In genomic region chr4:61911313-61911756, GRCh38 we compare ENCODE assay signal across 28 cellular contexts.
DNase-seq lines count a peak whose midpoint lies in the region; ATAC-seq and TF ChIP-seq lines count a peak whose summit lies in the region.
"Had no signal": no experiment of that assay in that cellular context is flagged by ENCODE, and none has a peak within 500 bp of the region (broad histone marks: within the 10 kb centered on the region; RNA-seq: fewer than 3 reads in every experiment).

No MANE protein-coding gene starts in this region.

- no peaks in the 10 kb centered on the region for H3K27me3 Mint-ChIP-seq in H9 (ENCODE audit: low read depth)
- peaks cover 53% of the 10 kb centered on the region for H3K27me3 Mint-ChIP-seq in WTC11 (ENCODE audit: low read depth)
- no peaks in the 10 kb centered on the region for H3K27me3 Mint-ChIP-seq in neural progenitor cell (ENCODE audit: insufficient read depth, low read depth)
- H3K27me3 Mint-ChIP-seq in activated T-cell treated with anti-CD3 and anti-CD28 coated beads, Interleukin-2, amount 50 U/mL, for 24 hours, result no peaks in the 10 kb centered on the region
- H3K27me3 Mint-ChIP-seq: activated CD4-positive, alpha-beta T cell treated with anti-CD3 and anti-CD28 coated beads for 36 hours; CD4-positive, alpha-beta memory T cell; stimulated activated naive B cell treated with anti-CD40 and anti-IgM and Interleukin-4, amounts not matched to agents 10 μg/mL and 1 μg/mL and 100 μg/mL, for 72 hours had no signal

- H3K4me1 Mint-ChIP-seq in H9 (peaks cover 54 to 56% of the 10 kb centered on the region in 2 experiments), WTC11 (peaks cover 56% of the 10 kb centered on the region), neural progenitor cell (peaks cover 19% of the 10 kb centered on the region)
- H3K4me1 Mint-ChIP-seq in activated T-cell treated with anti-CD3 and anti-CD28 coated beads, Interleukin-2, amount 50 U/mL, for 24 hours (ENCODE audit: low read depth), result no peaks in the 10 kb centered on the region
- H3K4me1 Mint-ChIP-seq in stimulated activated effector memory CD8-positive, alpha-beta T cell treated with anti-CD3 and anti-CD28 coated beads, Interleukin-12 subunit alpha, Interleukin-12 subunit beta, amount 100 ng/mL, for 72 hours, result no peaks in the 10 kb centered on the region
- H3K4me1 Mint-ChIP-seq: activated CD4-positive, alpha-beta T cell treated with anti-CD3 and anti-CD28 coated beads for 36 hours; CD4-positive, alpha-beta memory T cell; stimulated activated naive B cell treated with anti-CD40 and anti-IgM and Interleukin-4, amounts not matched to agents 10 μg/mL and 1 μg/mL and 100 μg/mL, for 72 hours had no signal

- H3K9me3 Mint-ChIP-seq in H9, result no peaks in the 10 kb centered on the region
- H3K9me3 Mint-ChIP-seq in WTC11, result no peaks in the 10 kb centered on the region
- no peaks in the 10 kb centered on the region for H3K9me3 Mint-ChIP-seq in neural progenitor cell
- H3K9me3 Mint-ChIP-seq in activated T-cell treated with anti-CD3 and anti-CD28 coated beads, Interleukin-2, amount 50 U/mL, for 24 hours, result peaks cover 7% of the 10 kb centered on the region
- peaks cover 7% of the 10 kb centered on the region for H3K9me3 Mint-ChIP-seq in stimulated activated effector memory CD8-positive, alpha-beta T cell treated with anti-CD3 and anti-CD28 coated beads, Interleukin-12 subunit alpha, Interleukin-12 subunit beta, amount 100 ng/mL, for 72 hours
- H3K9me3 Mint-ChIP-seq: stimulated activated naive B cell treated with anti-CD40 and anti-IgM and Interleukin-4, amounts not matched to agents 10 μg/mL and 1 μg/mL and 100 μg/mL, for 72 hours; T-helper 2 cell treated with Interferon-gamma antibody and Interleukin-4, amounts not matched to agents 5 μg/mL and 100 μg/mL, for 36 hours had no signal

- no peak overlapping the region for H2BK20ac ChIP-seq in H9 (ENCODE audit: low read depth, low read length, poor library complexity, severe bottlenecking)

- H3K4me3 Mint-ChIP-seq in H9 (peak overlapping the region; percentile 1 to 6; a peak in 3 of 5 replicates), WTC11 (peak overlapping the region; percentile 34), neural progenitor cell (no peak overlapping the region)
- no peak overlapping the region for H3K4me3 Mint-ChIP-seq in activated T-cell treated with anti-CD3 and anti-CD28 coated beads, Interleukin-2, amount 50 U/mL, for 24 hours
- no peak overlapping the region for H3K4me3 Mint-ChIP-seq in stimulated activated effector memory CD8-positive, alpha-beta T cell treated with anti-CD3 and anti-CD28 coated beads, Interleukin-12 subunit alpha, Interleukin-12 subunit beta, amount 100 ng/mL, for 72 hours
- H3K4me3 Mint-ChIP-seq: activated CD4-positive, alpha-beta T cell treated with anti-CD3 and anti-CD28 coated beads for 36 hours; CD4-positive, alpha-beta memory T cell; stimulated activated naive B cell treated with anti-CD40 and anti-IgM and Interleukin-4, amounts not matched to agents 10 μg/mL and 1 μg/mL and 100 μg/mL, for 72 hours; T-helper 2 cell treated with Interferon-gamma antibody and Interleukin-4, amounts not matched to agents 5 μg/mL and 100 μg/mL, for 36 hours had no signal

- H3K56ac ChIP-seq in H9 (ENCODE audit: insufficient read length, low read depth, low read length), result no peak overlapping the region

- POLR2A ChIA-PET in WTC11 (lab: Charles Lee), result no interaction called here

- no peak overlapping the region for H2BK5ac ChIP-seq in H9 (ENCODE audit: insufficient read length, low read length)

- no peaks in the 10 kb centered on the region for H3K36me3 ChIP-seq in neural progenitor cell
- H3K36me3 ChIP-seq: Peyer's patch, right lobe of liver, thoracic aorta, vagina had no signal

- H3K79me2 ChIP-seq in H9 (ENCODE audit: insufficient read depth, low read length) (no peaks in the 10 kb centered on the region), neural progenitor cell (ENCODE audit: low read depth) (no peaks in the 10 kb centered on the region)

- no peak overlapping the region for H2BK15ac ChIP-seq in H9 (ENCODE audit: low read depth, low read length)

- H3K27ac ChIP-seq in H9 (ENCODE audit: insufficient read length, low read depth, low read length) (peak overlapping the region; percentile 72), neural progenitor cell (no peak overlapping the region), caudate nucleus (ENCODE audit: low read depth, low read length) (no peak overlapping the region)
- H3K27ac ChIP-seq: body of pancreas, KMS-11, Peyer's patch, right lobe of liver, thoracic aorta, vagina had no signal

- H3K9me3 ChIP-seq in H9 (ENCODE audit: control insufficient read depth, low read depth, low read length), result no peaks in the 10 kb centered on the region
- H3K9me3 ChIP-seq in neural progenitor cell (ENCODE audit: low read depth), result no peaks in the 10 kb centered on the region
- H3K9me3 ChIP-seq: body of pancreas, Peyer's patch, right lobe of liver, thoracic aorta, vagina had no signal

- no peak overlapping the region for H3K9ac ChIP-seq in H9 (ENCODE audit: extremely low read depth, insufficient read length, low read length)
- no peak overlapping the region for H3K9ac ChIP-seq in neural progenitor cell
- H3K9ac ChIP-seq: KMS-11 had no signal

- no peak overlapping the region for H3K18ac ChIP-seq in H9 (ENCODE audit: insufficient read length, low read depth, low read length)

- H2AFZ ChIP-seq in H9 (ENCODE audit: low read length) (no peak overlapping the region), neural progenitor cell (replicated peaks) (no peak overlapping the region)

- H3K27ac Mint-ChIP-seq in H9 (peak overlapping the region; percentile 71 to 99 (median 93); a peak in 6 of 7 replicates), WTC11 (peak overlapping the region; percentile 82), neural progenitor cell (no peak overlapping the region)
- no peak overlapping the region for H3K27ac Mint-ChIP-seq in activated T-cell treated with anti-CD3 and anti-CD28 coated beads, Interleukin-2, amount 50 U/mL, for 24 hours
- no peak overlapping the region for H3K27ac Mint-ChIP-seq in stimulated activated effector memory CD8-positive, alpha-beta T cell treated with anti-CD3 and anti-CD28 coated beads, Interleukin-12 subunit alpha, Interleukin-12 subunit beta, amount 100 ng/mL, for 72 hours
- H3K27ac Mint-ChIP-seq: activated CD4-positive, alpha-beta T cell treated with anti-CD3 and anti-CD28 coated beads for 36 hours; CD4-positive, alpha-beta memory T cell; stimulated activated naive B cell treated with anti-CD40 and anti-IgM and Interleukin-4, amounts not matched to agents 10 μg/mL and 1 μg/mL and 100 μg/mL, for 72 hours; T-helper 2 cell treated with Interferon-gamma antibody and Interleukin-4, amounts not matched to agents 5 μg/mL and 100 μg/mL, for 36 hours had no signal

- H3K4me3 ChIP-seq in neural progenitor cell, result no peak overlapping the region
- H3K4me3 ChIP-seq: body of pancreas, Peyer's patch, right lobe of liver, thoracic aorta, vagina had no signal

- no peak overlapping the region for H2BK12ac ChIP-seq in H9 (ENCODE audit: insufficient read length, low read depth, low read length)

- H3K27me3 ChIP-seq in H9 (ENCODE audit: insufficient read depth, low read length) (no peaks in the 10 kb centered on the region), neural progenitor cell (no peaks in the 10 kb centered on the region)
- H3K27me3 ChIP-seq: body of pancreas, Peyer's patch, right lobe of liver, vagina had no signal

- no peak overlapping the region for H2AK5ac ChIP-seq in H9 (ENCODE audit: insufficient read length, low read length)

- H3K36me3 Mint-ChIP-seq in H9 (ENCODE audit: insufficient read depth in 1 of 3, low read depth in 3 of 3) (no peaks in the 10 kb centered on the region), WTC11 (no peaks in the 10 kb centered on the region), neural progenitor cell (peaks cover 16% of the 10 kb centered on the region)
- H3K36me3 Mint-ChIP-seq in activated T-cell treated with anti-CD3 and anti-CD28 coated beads, Interleukin-2, amount 50 U/mL, for 24 hours (ENCODE audit: low read depth), result no peaks in the 10 kb centered on the region
- H3K36me3 Mint-ChIP-seq in stimulated activated effector memory CD8-positive, alpha-beta T cell treated with anti-CD3 and anti-CD28 coated beads, Interleukin-12 subunit alpha, Interleukin-12 subunit beta, amount 100 ng/mL, for 72 hours, result no peaks in the 10 kb centered on the region
- H3K36me3 Mint-ChIP-seq: CD4-positive, alpha-beta memory T cell; stimulated activated naive B cell treated with anti-CD40 and anti-IgM and Interleukin-4, amounts not matched to agents 10 μg/mL and 1 μg/mL and 100 μg/mL, for 72 hours had no signal

- no peak overlapping the region for H4K91ac ChIP-seq in H9 (ENCODE audit: insufficient read length, low read depth, low read length)

- DNase-seq in H9 (peak; percentile 37), WTC11 (ENCODE audit: low spot score) (no peak), foreskin melanocyte (peak; percentile 54), neural progenitor cell (ENCODE audit: low spot score) (peak; percentile 13), caudate nucleus (lab: John Stamatoyannopoulos, UW) (no peak), HUDEP-2 (lab: John Stamatoyannopoulos, UW; ENCODE audit: unreplicated experiment in 76 of 76) (no peak)
- DNase-seq in activated T-cell treated with anti-CD3 and anti-CD28 coated beads, Interleukin-2, amount 50 U/mL, for 24 hours, result no peak
- DNase-seq in stimulated activated effector memory CD8-positive, alpha-beta T cell treated with anti-CD3 and anti-CD28 coated beads, Interleukin-12 subunit alpha, Interleukin-12 subunit beta, amount 100 ng/mL, for 72 hours (ENCODE audit: low spot score in 2 of 2), result no peak
- DNase-seq: activated CD4-positive, alpha-beta T cell treated with anti-CD3 and anti-CD28 coated beads for 36 hours; activated gamma-delta T cell treated with Interleukin-2 at 50 U/mL for 16 hours; activated T-cell treated with anti-CD3 and anti-CD28 coated beads, Interleukin-2, amount 50 U/mL, for 1 hour; body of pancreas; CD4-positive, alpha-beta memory T cell; EL; glutamatergic neuron; left cardiac atrium; NCI-H146; NCI-H510A; NK-92 treated with Interleukin-12 subunit alpha and Interleukin-12 subunit beta, amount 100 ng/mL, for 24 hours; Peyer's patch; right lobe of liver; SHP77 treated with DMSO at 0.1 percent for 48 hours; stimulated activated CD4-positive, alpha-beta T cell treated with anti-CD3 and anti-CD28 coated beads, Interleukin-4, amount 100 ng/mL, for 4 hours; stimulated activated naive B cell treated with anti-CD40 and anti-IgM and Interleukin-4, amounts not matched to agents 10 μg/mL and 1 μg/mL and 100 μg/mL, for 72 hours had no signal

- no peak overlapping the region for H4K5ac ChIP-seq in H9 (ENCODE audit: insufficient read length, low read depth, low read length)

- H3K23me2 ChIP-seq in H9 (ENCODE audit: insufficient read length, low read depth, low read length, poor library complexity, severe bottlenecking), result no peaks in the 10 kb centered on the region

- no peak overlapping the region for H4K8ac ChIP-seq in H9 (replicated peaks; ENCODE audit: insufficient read length, low read depth, low read length)

- no peak overlapping the region for H3K23ac ChIP-seq in H9 (ENCODE audit: insufficient read length, low read depth, low read length)

- TF ChIP-seq CTCF in H9 (conservative IDR thresholded peaks at IDR 0.05) (no peak), WTC11 (IDR thresholded peaks at IDR 0.05) (no peak), neural progenitor cell (IDR thresholded peaks at IDR 0.05) (no peak)

- peak; percentile 95 for ATAC-seq in WTC11
- no peak for ATAC-seq in stimulated activated effector memory CD8-positive, alpha-beta T cell treated with anti-CD3 and anti-CD28 coated beads, Interleukin-12 subunit alpha, Interleukin-12 subunit beta, amount 100 ng/mL, for 72 hours
- ATAC-seq: activated CD4-positive, alpha-beta T cell treated with anti-CD3 and anti-CD28 coated beads for 36 hours; body of pancreas; left cardiac atrium; right lobe of liver; stimulated activated naive B cell treated with anti-CD40 and anti-IgM and Interleukin-4, amounts not matched to agents 10 μg/mL and 1 μg/mL and 100 μg/mL, for 72 hours had no signal

- H3T11ph ChIP-seq in H9 (ENCODE audit: low read length), result no peak overlapping the region

- peak overlapping the region; percentile 43 for H3K4me2 ChIP-seq in H9 (ENCODE audit: insufficient read depth, insufficient read length, low read length)
- H3K4me2 ChIP-seq in neural progenitor cell, result peak overlapping the region; percentile 18
- H3K4me2 ChIP-seq: KMS-11 had no signal

- no peak overlapping the region for H2BK120ac ChIP-seq in H9 (ENCODE audit: low read depth, low read length, poor library complexity, severe bottlenecking)

- no peak overlapping the region for H3K14ac ChIP-seq in H9 (ENCODE audit: insufficient read depth, low read length)

- peaks cover 10% of the 10 kb centered on the region for H3F3A ChIP-seq in neural progenitor cell (ENCODE audit: low read depth)

- no peak overlapping the region for H3K4ac ChIP-seq in H9 (ENCODE audit: low read depth, low read length)

- H4K20me1 ChIP-seq in H9 (ENCODE audit: control insufficient read depth, insufficient read depth, insufficient read length) (no peaks in the 10 kb centered on the region), neural progenitor cell (ENCODE audit: low read depth) (no peaks in the 10 kb centered on the region)

- no CpG with 5 or more reads among the region's 2 CpGs for WGBS in H9 (ENCODE audit: extremely low coverage, insufficient read length, low lambda C conversion rate)

- no peaks in the 10 kb centered on the region for H3K79me1 ChIP-seq in H9 (ENCODE audit: insufficient read depth, low read depth, low read length, poor library complexity, severe bottlenecking)

- CTCF ChIA-PET in WTC11 (lab: Charles Lee), result no interaction called here

- H3K4me1 ChIP-seq in H9 (ENCODE audit: insufficient read depth, low read length), result peaks cover 4% of the 10 kb centered on the region; the same call in 1 of the 2 replicates
- H3K4me1 ChIP-seq in neural progenitor cell, result peaks cover 23% of the 10 kb centered on the region
- H3K4me1 ChIP-seq: body of pancreas, Peyer's patch, right lobe of liver, vagina had no signal

Comparison
In these comparisons a context has a peak if more than half of its experiments do, and no peak if none do; other contexts are left out.
1. DNase-seq: peak in H9 (single experiment), foreskin melanocyte (single experiment) and neural progenitor cell (single experiment); none in WTC11 (single experiment), activated T-cell treated with anti-CD3 and anti-CD28 coated beads, Interleukin-2, amount 50 U/mL, for 24 hours (single experiment), caudate nucleus (0 of 61), stimulated activated effector memory CD8-positive, alpha-beta T cell treated with anti-CD3 and anti-CD28 coated beads, Interleukin-12 subunit alpha, Interleukin-12 subunit beta, amount 100 ng/mL, for 72 hours (0 of 2) and HUDEP-2 (0 of 76).
2. H3K27ac Mint-ChIP-seq: peak in H9 (3 of 3) and WTC11 (single experiment); none in neural progenitor cell (single experiment), activated T-cell treated with anti-CD3 and anti-CD28 coated beads, Interleukin-2, amount 50 U/mL, for 24 hours (single experiment) and stimulated activated effector memory CD8-positive, alpha-beta T cell treated with anti-CD3 and anti-CD28 coated beads, Interleukin-12 subunit alpha, Interleukin-12 subunit beta, amount 100 ng/mL, for 72 hours (single experiment).
3. H3K4me3 Mint-ChIP-seq: peak in H9 (2 of 2) and WTC11 (single experiment); none in neural progenitor cell (single experiment), activated T-cell treated with anti-CD3 and anti-CD28 coated beads, Interleukin-2, amount 50 U/mL, for 24 hours (single experiment) and stimulated activated effector memory CD8-positive, alpha-beta T cell treated with anti-CD3 and anti-CD28 coated beads, Interleukin-12 subunit alpha, Interleukin-12 subunit beta, amount 100 ng/mL, for 72 hours (single experiment).